ENCODE assay signal across 18 cellular contexts in the genomic region with DNA sequence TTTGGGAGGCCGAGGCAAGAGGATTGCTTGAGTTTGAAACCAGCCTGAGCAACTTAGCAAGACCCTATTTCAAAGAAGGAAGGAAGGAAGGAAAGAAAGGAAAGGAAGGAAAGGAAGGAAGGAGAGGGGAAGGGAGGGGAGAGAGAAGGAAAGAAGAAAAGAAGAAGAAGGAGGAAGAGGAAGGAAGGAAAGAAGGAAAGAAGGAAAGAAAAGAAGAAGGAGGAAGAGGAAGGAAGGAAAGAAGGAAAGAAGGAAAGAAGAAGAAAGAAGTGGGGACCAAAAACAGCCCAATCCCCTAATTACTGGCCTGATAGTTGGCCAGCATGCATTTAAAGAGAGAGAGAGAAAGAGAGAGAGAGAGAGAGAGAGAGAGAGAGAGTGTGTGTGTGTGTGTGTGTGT.
DNase-seq lines count a peak whose midpoint lies in the region; ATAC-seq, FAIRE-seq and TF ChIP-seq lines count a peak whose summit lies in the region.
"Had no signal": no experiment of that assay in that cellular context is flagged by ENCODE, and none has a peak within 500 bp of the region (broad histone marks: within the 10 kb centered on the region; RNA-seq: fewer than 3 reads in every experiment).

No MANE protein-coding gene starts in this region.

- no peak for FAIRE-seq in K562 (lab: Jason Lieb, UNC)
- FAIRE-seq: GM12891, GM18507 had no signal

- H3K27me3 Mint-ChIP-seq in memory B cell = peaks cover 5% of the 10 kb centered on the region
- peaks cover 6% of the 10 kb centered on the region for H3K27me3 Mint-ChIP-seq in stimulated activated memory B cell treated with anti-CD40 and anti-IgM and Interleukin-4, amounts not matched to agents 10 μg/mL and 1 μg/mL and 100 μg/mL, for 72 hours
- H3K27me3 Mint-ChIP-seq: CD4-positive, alpha-beta memory T cell had no signal

- no peaks in the 10 kb centered on the region for H3K79me2 ChIP-seq in K562 (ENCODE audit: control insufficient read depth, insufficient read depth, low read length)

- POLR2A ChIA-PET in K562 (lab: Yijun Ruan, JAX) = interaction anchor here (1.1 kb wide), 1 partner anchor 17 kb away, joined by 3 read pairs; no protein-coding TSS in a partner anchor

- ATAC-seq in K562 (no peak), memory B cell (ENCODE audit: low read depth) (no peak), left cardiac atrium (no peak)
- no peak for ATAC-seq in stimulated activated memory B cell treated with anti-CD40 and anti-IgM and Interleukin-4, amounts not matched to agents 10 μg/mL and 1 μg/mL and 100 μg/mL, for 72 hours

- H3K4me2 ChIP-seq in K562 (ENCODE audit: insufficient read depth, low read length) = no peak overlapping the region

- H3K36me3 ChIP-seq in K562 (ENCODE audit: control insufficient read depth, insufficient read depth, low read length) = no peaks in the 10 kb centered on the region

- in situ Hi-C loops in K562 (cut with MboI) = no loop called here

- H3K9me3 ChIP-seq in K562 (replicated peaks; ENCODE audit: control insufficient read depth, insufficient read depth, low read depth, low read length) = no peaks in the 10 kb centered on the region

- H3K4me1 Mint-ChIP-seq in memory B cell = no peaks in the 10 kb centered on the region
- no peaks in the 10 kb centered on the region for H3K4me1 Mint-ChIP-seq in stimulated activated memory B cell treated with anti-CD40 and anti-IgM and Interleukin-4, amounts not matched to agents 10 μg/mL and 1 μg/mL and 100 μg/mL, for 72 hours
- H3K4me1 Mint-ChIP-seq: CD4-positive, alpha-beta memory T cell had no signal

- H2AFZ ChIP-seq in K562 (ENCODE audit: low read depth, low read length) = no peak overlapping the region

- no peaks in the 10 kb centered on the region for H4K20me1 ChIP-seq in K562 (replicated peaks; ENCODE audit: control insufficient read depth, insufficient read depth, low read length)

- CTCF ChIA-PET in K562 (lab: Yijun Ruan, JAX; ENCODE audit: low intra/inter-chr PET ratio) = no interaction called here

- no peaks in the 10 kb centered on the region for H3K9me1 ChIP-seq in K562 (ENCODE audit: control insufficient read depth, insufficient read depth, low read length)

- H3K27ac Mint-ChIP-seq in memory B cell = peak overlapping the region; percentile 14
- H3K27ac Mint-ChIP-seq in stimulated activated memory B cell treated with anti-CD40 and anti-IgM and Interleukin-4, amounts not matched to agents 10 μg/mL and 1 μg/mL and 100 μg/mL, for 72 hours = peak overlapping the region; percentile 15

- TF ChIP-seq CTCF in K562 (IDR thresholded peaks at IDR 0.05 in 2 of 3, conservative IDR thresholded peaks at IDR 0.05 in 1 of 3; ENCODE audit: insufficient read depth in 2 of 3, low read depth in 1 of 3, low read length in 3 of 3) = no peak

- peaks cover 7 to 8% of the 10 kb centered on the region in 2 experiments; a peak in 3 of 5 replicates for H3K4me1 ChIP-seq in K562 (replicated peaks in 1 of 2; ENCODE audit: control insufficient read depth in 2 of 2, insufficient read depth in 2 of 2, low read length in 2 of 2)

- intact Hi-C loops in K562 (cut with micrococcal nuclease) (no loop called here), left cardiac atrium (cut with DNase I) (no loop called here)

- no peak overlapping the region for H3K4me3 ChIP-seq in K562

- BruUV-seq in K562 (replicated peaks; lab: Mats Ljungman, UMichigan) = no TSS peak

- DNase-seq in K562 (ENCODE audit: extremely low read depth in 1 of 4, low spot score in 3 of 4) (no peak), memory B cell (ENCODE audit: low spot score in 2 of 2) (no peak), NCI-H446 treated with DMSO at 0.1 percent for 48 hours (lab: John Stamatoyannopoulos, UW) (no peak), NCI-H128 (lab: John Stamatoyannopoulos, UW; ENCODE audit: unreplicated experiment) (no peak), left cardiac atrium (no peak)
- DNase-seq: C1 segment of cervical spinal cord; Calu3; CD4-positive, alpha-beta memory T cell; COR-L47; DMS53; DMS79 treated with DMSO at 0.1 percent for 48 hours; GF-D8; GOT3; H7; HCEC 1CT had no signal

- no peak overlapping the region for H3K9ac ChIP-seq in K562 (ENCODE audit: insufficient read depth in 1 of 2, low read depth in 2 of 2, low read length in 2 of 2)

- H3K27ac ChIP-seq in K562 (ENCODE audit: extremely low read depth, low read depth, low read length) = no peak overlapping the region

- H3K27me3 ChIP-seq in K562 (ENCODE audit: control insufficient read depth in 2 of 2, insufficient read depth in 2 of 2, low read length in 2 of 2) = peaks cover 1 to 3% of the 10 kb centered on the region in 2 experiments; a peak in 3 of 5 replicates

- peaks cover 4% of the 10 kb centered on the region for H3K36me3 Mint-ChIP-seq in memory B cell
- no peaks in the 10 kb centered on the region for H3K36me3 Mint-ChIP-seq in stimulated activated memory B cell treated with anti-CD40 and anti-IgM and Interleukin-4, amounts not matched to agents 10 μg/mL and 1 μg/mL and 100 μg/mL, for 72 hours
- H3K36me3 Mint-ChIP-seq: CD4-positive, alpha-beta memory T cell had no signal

- TF ChIP-seq EP300 in K562 (IDR thresholded peaks at IDR 0.05; ENCODE audit: low read length) = no peak

- H3K9me3 Mint-ChIP-seq in memory B cell = no peaks in the 10 kb centered on the region
- no peaks in the 10 kb centered on the region for H3K9me3 Mint-ChIP-seq in stimulated activated memory B cell treated with anti-CD40 and anti-IgM and Interleukin-4, amounts not matched to agents 10 μg/mL and 1 μg/mL and 100 μg/mL, for 72 hours

- H3K4me3 Mint-ChIP-seq in memory B cell = no peak overlapping the region
- no peak overlapping the region for H3K4me3 Mint-ChIP-seq in stimulated activated memory B cell treated with anti-CD40 and anti-IgM and Interleukin-4, amounts not matched to agents 10 μg/mL and 1 μg/mL and 100 μg/mL, for 72 hours
- H3K4me3 Mint-ChIP-seq: CD4-positive, alpha-beta memory T cell had no signal

- WGBS in K562 (ENCODE audit: insufficient coverage, low coverage, missing lambda C conversion rate) = 0% methylated on average over 1 of the region's 1 CpG

- TF ChIP-seq POLR2A in K562 (conservative IDR thresholded peaks at IDR 0.05) = no peak

- no peak for TF ChIP-seq RAD21 in K562 (CRISPR knock-in tag; conservative IDR thresholded peaks at IDR 0.05 in 1 of 2, IDR thresholded peaks at IDR 0.05 in 1 of 2)

TF ChIP-seq in K562, 482 proteins besides CTCF, POLR2A, EP300 and RAD21:
- TF ChIP-seq, protein P1, sequence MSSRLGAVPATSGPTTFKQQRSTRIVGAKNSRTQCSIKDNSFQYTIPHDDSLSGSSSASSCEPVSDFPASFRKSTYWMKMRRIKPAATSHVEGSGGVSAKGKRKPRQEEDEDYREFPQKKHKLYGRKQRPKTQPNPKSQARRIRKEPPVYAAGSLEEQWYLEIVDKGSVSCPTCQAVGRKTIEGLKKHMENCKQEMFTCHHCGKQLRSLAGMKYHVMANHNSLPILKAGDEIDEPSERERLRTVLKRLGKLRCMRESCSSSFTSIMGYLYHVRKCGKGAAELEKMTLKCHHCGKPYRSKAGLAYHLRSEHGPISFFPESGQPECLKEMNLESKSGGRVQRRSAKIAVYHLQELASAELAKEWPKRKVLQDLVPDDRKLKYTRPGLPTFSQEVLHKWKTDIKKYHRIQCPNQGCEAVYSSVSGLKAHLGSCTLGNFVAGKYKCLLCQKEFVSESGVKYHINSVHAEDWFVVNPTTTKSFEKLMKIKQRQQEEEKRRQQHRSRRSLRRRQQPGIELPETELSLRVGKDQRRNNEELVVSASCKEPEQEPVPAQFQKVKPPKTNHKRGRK (tag; IDR thresholded peaks at IDR 0.05) = peak; percentile 93
- no peak for TF ChIP-seq GTF2A2 (tag; IDR thresholded peaks at IDR 0.05)
- TF ChIP-seq, protein P2, sequence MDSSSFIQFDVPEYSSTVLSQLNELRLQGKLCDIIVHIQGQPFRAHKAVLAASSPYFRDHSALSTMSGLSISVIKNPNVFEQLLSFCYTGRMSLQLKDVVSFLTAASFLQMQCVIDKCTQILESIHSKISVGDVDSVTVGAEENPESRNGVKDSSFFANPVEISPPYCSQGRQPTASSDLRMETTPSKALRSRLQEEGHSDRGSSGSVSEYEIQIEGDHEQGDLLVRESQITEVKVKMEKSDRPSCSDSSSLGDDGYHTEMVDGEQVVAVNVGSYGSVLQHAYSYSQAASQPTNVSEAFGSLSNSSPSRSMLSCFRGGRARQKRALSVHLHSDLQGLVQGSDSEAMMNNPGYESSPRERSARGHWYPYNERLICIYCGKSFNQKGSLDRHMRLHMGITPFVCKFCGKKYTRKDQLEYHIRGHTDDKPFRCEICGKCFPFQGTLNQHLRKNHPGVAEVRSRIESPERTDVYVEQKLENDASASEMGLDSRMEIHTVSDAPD (CRISPR knock-in tag; IDR thresholded peaks at IDR 0.05) = no peak
